In genomic region chr18:60500960-60501359, GRCh38 we compare ENCODE assay signal across 29 cellular contexts.
"Had no signal": no experiment of that assay in that cellular context is flagged by ENCODE, and none has a peak within 500 bp of the region (broad histone marks: within the 10 kb centered on the region; RNA-seq: fewer than 3 reads in every experiment).

No MANE protein-coding gene starts in this region.

- H3K36me3 Mint-ChIP-seq: activated naive CD4-positive, alpha-beta T cell treated with anti-CD3 and anti-CD28 coated beads, Interleukin-2, amount 50 U/mL, for 24 hours; activated naive CD8-positive, alpha-beta T cell treated with anti-CD3 and anti-CD28 coated beads for 36 hours had no signal

- H3K4me1 ChIP-seq: adrenal gland, body of pancreas, esophagus muscularis mucosa had no signal

- DNase-seq: activated CD4-positive, alpha-beta memory T cell treated with anti-CD3 and anti-CD28 coated beads, Interleukin-2, amount 10 ng/mL, durations not matched to agents 7 days and 5 days; activated CD4-positive, alpha-beta T cell treated with anti-CD3 and anti-CD28 coated beads for 36 hours; activated CD4-positive, alpha-beta T cell treated with anti-CD3 and anti-CD28 coated beads, Interleukin-2, amount 10 ng/mL, durations not matched to agents 7 days and 5 days; activated CD4-positive, alpha-beta T cell treated with anti-CD3 and anti-CD28 coated beads, Interleukin-2, amount 50 U/mL, for 4 hours; activated CD4-positive, CD25-positive, alpha-beta regulatory T cell; activated CD4-positive, CD25-positive, alpha-beta regulatory T cell treated with anti-CD3 and anti-CD28 coated beads, Interleukin-2, amount 50 U/mL, for 72 hours; activated CD8-positive, alpha-beta memory T cell treated with anti-CD3 and anti-CD28 coated beads, Interleukin-2, amount 50 U/mL, for 48 hours; activated effector memory CD4-positive, alpha-beta T cell treated with anti-CD3 and anti-CD28 coated beads, Interleukin-2, amount 50 U/mL, for 16 hours; activated naive CD4-positive, alpha-beta T cell treated with anti-CD3 and anti-CD28 coated beads for 36 hours; activated naive CD8-positive, alpha-beta T cell treated with anti-CD3 and anti-CD28 coated beads for 36 hours; activated naive CD8-positive, alpha-beta T cell treated with anti-CD3 and anti-CD28 coated beads, Interleukin-2, amount 50 U/mL, for 24 hours; activated T-cell treated with anti-CD3 and anti-CD28 coated beads, Interleukin-2, amount 50 U/mL, for 4 hours; adrenal gland; amygdala; aorta; body of pancreas; caudate nucleus; cortex of kidney; dermis blood vessel endothelial cell; effector CD4-positive, alpha-beta T cell; effector memory CD8-positive, alpha-beta T cell; erythroblast; head of caudate nucleus; hippocampal formation; T-helper 2 cell had no signal

- H3K36me3 ChIP-seq: adrenal gland, esophagus muscularis mucosa had no signal

- H3K9me3 Mint-ChIP-seq: activated CD4-positive, alpha-beta memory T cell treated with anti-CD3 and anti-CD28 coated beads, Interleukin-2, amount 10 ng/mL, durations not matched to agents 7 days and 5 days; activated CD4-positive, alpha-beta T cell treated with anti-CD3 and anti-CD28 coated beads, Interleukin-2, amount 10 ng/mL, durations not matched to agents 7 days and 5 days; activated naive CD8-positive, alpha-beta T cell treated with anti-CD3 and anti-CD28 coated beads for 36 hours; activated T-helper 1 cell treated with anti-CD3 and anti-CD28 coated beads, Interleukin-12 subunit alpha, Interleukin-12 subunit beta, Interleukin-2, Interleukin-4 antibody, amounts not matched to agents 30 ng/mL and 10 ng/mL and 1 ng/mL, durations not matched to agents 14 hours and 24 hours and 36 hours; activated T-helper 2 cell treated with anti-CD3 and anti-CD28 coated beads, Interferon-gamma antibody, Interleukin-2, Interleukin-4, amounts not matched to agents 10 μg/mL and 5 μg/mL and 100 μg/mL, durations not matched to agents 14 hours and 24 hours and 36 hours had no signal

- H3K4me3 Mint-ChIP-seq: activated CD4-positive, alpha-beta memory T cell treated with anti-CD3 and anti-CD28 coated beads, Interleukin-2, amount 10 ng/mL, durations not matched to agents 7 days and 5 days; activated CD4-positive, alpha-beta T cell treated with anti-CD3 and anti-CD28 coated beads for 36 hours; activated CD4-positive, alpha-beta T cell treated with anti-CD3 and anti-CD28 coated beads, Interleukin-2, amount 10 ng/mL, durations not matched to agents 7 days and 5 days; activated naive CD4-positive, alpha-beta T cell treated with anti-CD3 and anti-CD28 coated beads for 36 hours; activated naive CD4-positive, alpha-beta T cell treated with anti-CD3 and anti-CD28 coated beads, Interleukin-2, amount 50 U/mL, for 24 hours; activated naive CD8-positive, alpha-beta T cell treated with anti-CD3 and anti-CD28 coated beads for 36 hours; activated naive CD8-positive, alpha-beta T cell treated with anti-CD3 and anti-CD28 coated beads, Interleukin-2, amount 50 U/mL, for 24 hours; activated T-cell treated with anti-CD3 and anti-CD28 coated beads, Interleukin-2, amount 50 U/mL, for 4 hours; activated T-helper 1 cell treated with anti-CD3 and anti-CD28 coated beads, Interleukin-12 subunit alpha, Interleukin-12 subunit beta, Interleukin-2, Interleukin-4 antibody, amounts not matched to agents 30 ng/mL and 10 ng/mL and 1 ng/mL, durations not matched to agents 14 hours and 24 hours and 36 hours; effector memory CD8-positive, alpha-beta T cell had no signal

- H3K27ac ChIP-seq: adrenal gland, body of pancreas, esophagus muscularis mucosa had no signal

- H3K27ac Mint-ChIP-seq: activated CD4-positive, alpha-beta memory T cell treated with anti-CD3 and anti-CD28 coated beads, Interleukin-2, amount 10 ng/mL, durations not matched to agents 7 days and 5 days; activated CD4-positive, alpha-beta T cell treated with anti-CD3 and anti-CD28 coated beads for 36 hours; activated CD4-positive, alpha-beta T cell treated with anti-CD3 and anti-CD28 coated beads, Interleukin-2, amount 10 ng/mL, durations not matched to agents 7 days and 5 days; activated naive CD4-positive, alpha-beta T cell treated with anti-CD3 and anti-CD28 coated beads for 36 hours; activated naive CD4-positive, alpha-beta T cell treated with anti-CD3 and anti-CD28 coated beads, Interleukin-2, amount 50 U/mL, for 24 hours; activated naive CD8-positive, alpha-beta T cell treated with anti-CD3 and anti-CD28 coated beads for 36 hours; activated naive CD8-positive, alpha-beta T cell treated with anti-CD3 and anti-CD28 coated beads, Interleukin-2, amount 50 U/mL, for 24 hours; activated T-helper 1 cell treated with anti-CD3 and anti-CD28 coated beads, Interleukin-12 subunit alpha, Interleukin-12 subunit beta, Interleukin-2, Interleukin-4 antibody, amounts not matched to agents 30 ng/mL and 10 ng/mL and 1 ng/mL, durations not matched to agents 14 hours and 24 hours and 36 hours; activated T-helper 2 cell treated with anti-CD3 and anti-CD28 coated beads, Interferon-gamma antibody, Interleukin-2, Interleukin-4, amounts not matched to agents 10 μg/mL and 5 μg/mL and 100 μg/mL, durations not matched to agents 14 hours and 24 hours and 36 hours; effector memory CD8-positive, alpha-beta T cell had no signal

- H3K9me3 ChIP-seq: adrenal gland, body of pancreas, esophagus muscularis mucosa had no signal

- ATAC-seq: activated CD4-positive, alpha-beta T cell treated with anti-CD3 and anti-CD28 coated beads for 36 hours; activated naive CD8-positive, alpha-beta T cell treated with anti-CD3 and anti-CD28 coated beads, Interleukin-2, amount 50 U/mL, for 24 hours; activated T-cell treated with anti-CD3 and anti-CD28 coated beads, Interleukin-2, amount 50 U/mL, for 4 hours; body of pancreas; effector memory CD8-positive, alpha-beta T cell had no signal

- H3K27me3 Mint-ChIP-seq: activated CD4-positive, alpha-beta memory T cell treated with anti-CD3 and anti-CD28 coated beads, Interleukin-2, amount 10 ng/mL, durations not matched to agents 7 days and 5 days; activated CD4-positive, alpha-beta T cell treated with anti-CD3 and anti-CD28 coated beads for 36 hours; activated naive CD4-positive, alpha-beta T cell treated with anti-CD3 and anti-CD28 coated beads, Interleukin-2, amount 50 U/mL, for 24 hours; activated naive CD8-positive, alpha-beta T cell treated with anti-CD3 and anti-CD28 coated beads for 36 hours; activated naive CD8-positive, alpha-beta T cell treated with anti-CD3 and anti-CD28 coated beads, Interleukin-2, amount 50 U/mL, for 24 hours; effector memory CD8-positive, alpha-beta T cell had no signal

- H3K4me3 ChIP-seq: adrenal gland, body of pancreas, esophagus muscularis mucosa had no signal

- H3K4me1 Mint-ChIP-seq: activated CD4-positive, alpha-beta memory T cell treated with anti-CD3 and anti-CD28 coated beads, Interleukin-2, amount 10 ng/mL, durations not matched to agents 7 days and 5 days; activated CD4-positive, alpha-beta T cell treated with anti-CD3 and anti-CD28 coated beads for 36 hours; activated CD4-positive, alpha-beta T cell treated with anti-CD3 and anti-CD28 coated beads, Interleukin-2, amount 10 ng/mL, durations not matched to agents 7 days and 5 days; activated naive CD4-positive, alpha-beta T cell treated with anti-CD3 and anti-CD28 coated beads, Interleukin-2, amount 50 U/mL, for 24 hours; activated naive CD8-positive, alpha-beta T cell treated with anti-CD3 and anti-CD28 coated beads for 36 hours; activated naive CD8-positive, alpha-beta T cell treated with anti-CD3 and anti-CD28 coated beads, Interleukin-2, amount 50 U/mL, for 24 hours had no signal

- H3K27me3 ChIP-seq: adrenal gland, body of pancreas, esophagus muscularis mucosa had no signal
